Comparison of ENCODE assay signal across 8 cellular contexts in genomic region chr6:50816115-50816675, GRCh38. TPM values are rescaled to one million over a fixed set of nuclear protein-coding genes. Genes with fewer than 3 reads are reported as not detected.
DNase-seq lines count a peak whose midpoint lies in the region; ATAC-seq and TF ChIP-seq lines count a peak whose summit lies in the region.

No MANE protein-coding gene starts in this region.

- no peaks in the 10 kb centered on the region for H3K36me3 ChIP-seq in muscle layer of duodenum (ENCODE audit: control insufficient read depth in 1 of 2, insufficient read depth in 2 of 2, low read length in 2 of 2)

- TF ChIP-seq CTCF in epithelial cell of proximal tubule (conservative IDR thresholded peaks at IDR 0.05; ENCODE audit: low read depth, low read length), result peak; percentile 86

- H3K27me3 ChIP-seq in muscle layer of duodenum (ENCODE audit: low read depth, low read length), result peaks cover 33% of the 10 kb centered on the region

- no peak overlapping the region for H3K27ac ChIP-seq in muscle layer of duodenum (ENCODE audit: low read length)

- H3K4me3 ChIP-seq in epithelial cell of proximal tubule (ENCODE audit: low read depth, low read length) (peak overlapping the region; percentile 87), muscle layer of duodenum (ENCODE audit: low read depth in 1 of 2, low read length in 2 of 2) (peak overlapping the region; percentile 74 to 81)

- peak; percentile 68 for ATAC-seq in GM19372 (IDR thresholded peaks at IDR 0.05; ENCODE audit: low read depth, unreplicated experiment)
- ATAC-seq in HG03457 (IDR thresholded peaks at IDR 0.05; ENCODE audit: unreplicated experiment), result peak; percentile 58

- DNase-seq in COR-L47 (lab: John Stamatoyannopoulos, UW), result peak; percentile 80
- DNase-seq in NCI-H526 treated with DMSO at 0.1 percent for 48 hours (lab: John Stamatoyannopoulos, UW), result peak; percentile 80
- DNase-seq in activated CD8-positive, alpha-beta memory T cell treated with anti-CD3 and anti-CD28 coated beads for 24 hours, result peak; percentile 67
- DNase-seq in epithelial cell of proximal tubule (ENCODE audit: low read depth), result no peak
- DNase-seq in stimulated activated naive CD4-positive, alpha-beta T cell treated with Interleukin-2 at 50 U/mL for 16 hours (lab: John Stamatoyannopoulos, UW), result peak; percentile 29

- H3K4me1 ChIP-seq in muscle layer of duodenum (ENCODE audit: control insufficient read depth in 1 of 2, insufficient read depth in 2 of 2, low read length in 2 of 2), result peaks cover 0 to 23% of the 10 kb centered on the region in 2 donors

- no peaks in the 10 kb centered on the region for H3K9me3 ChIP-seq in muscle layer of duodenum (ENCODE audit: control insufficient read depth in 1 of 2, low read length in 2 of 2)

RNA-seq across cellular contexts. Expression of gene TFAP2B, which starts 2.5 kb away (rescaled TPM):
- 4.6 and 8.3 TPM in 2 replicates for total RNA-seq in epithelial cell of proximal tubule
